ENCODE assay signal across 31 cellular contexts in the genomic region with DNA sequence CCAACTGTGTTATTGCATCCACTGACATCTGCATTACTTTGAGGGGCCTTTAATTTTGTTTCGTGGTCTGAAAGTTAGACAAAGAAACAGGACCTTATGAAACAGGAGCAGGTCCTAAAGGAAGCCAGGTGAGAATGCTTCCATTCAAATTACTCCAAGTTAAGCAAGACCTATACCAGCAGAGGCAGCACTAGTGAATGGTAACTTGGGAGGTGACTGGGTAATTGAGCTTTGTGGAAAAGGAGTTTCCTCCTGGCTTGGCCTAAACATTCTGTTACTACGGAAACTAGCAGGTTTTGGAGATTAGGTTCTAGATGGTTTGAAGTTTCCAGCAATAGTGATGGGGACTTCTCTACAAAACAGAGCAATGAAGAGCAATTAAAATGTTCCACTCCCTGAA.
"Had no signal": no experiment of that assay in that cellular context is flagged by ENCODE, and none has a peak within 500 bp of the region (broad histone marks: within the 10 kb centered on the region; RNA-seq: fewer than 3 reads in every experiment).

No MANE protein-coding gene starts in this region.

- H3K36me3 Mint-ChIP-seq: activated CD4-positive, alpha-beta memory T cell treated with anti-CD3 and anti-CD28 coated beads for 36 hours; activated CD8-positive, alpha-beta memory T cell treated with anti-CD3 and anti-CD28 coated beads, Interleukin-2, amount 10 ng/mL, durations not matched to agents 7 days and 5 days; activated naive CD4-positive, alpha-beta T cell treated with anti-CD3 and anti-CD28 coated beads, Interleukin-2, amount 10 ng/mL, durations not matched to agents 7 days and 5 days; activated naive CD4-positive, alpha-beta T cell treated with anti-CD3 and anti-CD28 coated beads, Interleukin-2, amount 50 U/mL, for 72 hours; activated naive CD8-positive, alpha-beta T cell treated with anti-CD3 and anti-CD28 coated beads, Interleukin-2, amount 10 ng/mL, durations not matched to agents 7 days and 5 days; brain had no signal

- H3K27me3 ChIP-seq: ascending aorta, breast epithelium, cardiac muscle cell, colonic mucosa had no signal

- H3K27ac Mint-ChIP-seq: activated CD4-positive, alpha-beta memory T cell treated with anti-CD3 and anti-CD28 coated beads for 36 hours; activated CD4-positive, alpha-beta T cell treated with anti-CD3 and anti-CD28 coated beads for 36 hours; activated CD4-positive, alpha-beta T cell treated with anti-CD3 and anti-CD28 coated beads, Interleukin-2, amount 10 ng/mL, durations not matched to agents 24 days and 14 days; activated CD8-positive, alpha-beta memory T cell treated with anti-CD3 and anti-CD28 coated beads, Interleukin-2, amount 10 ng/mL, durations not matched to agents 7 days and 5 days; activated CD8-positive, alpha-beta T cell treated with anti-CD3 and anti-CD28 coated beads, Interleukin-2, amount 10 ng/mL, durations not matched to agents 7 days and 5 days; activated naive CD4-positive, alpha-beta T cell treated with anti-CD3 and anti-CD28 coated beads, Interleukin-2, amount 10 ng/mL, durations not matched to agents 7 days and 5 days; activated naive CD4-positive, alpha-beta T cell treated with anti-CD3 and anti-CD28 coated beads, Interleukin-2, amount 50 U/mL, for 72 hours; activated naive CD8-positive, alpha-beta T cell treated with anti-CD3 and anti-CD28 coated beads, Interleukin-2, amount 10 ng/mL, durations not matched to agents 7 days and 5 days; activated T-helper 1 cell treated with anti-CD3 and anti-CD28 coated beads, Interleukin-12 subunit alpha, Interleukin-12 subunit beta, Interleukin-2, Interleukin-4 antibody, amounts not matched to agents 30 ng/mL and 10 ng/mL and 1 ng/mL, durations not matched to agents 14 hours and 24 hours and 36 hours; T-helper 17 cell; T-helper 2 cell treated with Interferon-gamma antibody and Interleukin-4, amounts not matched to agents 5 μg/mL and 100 μg/mL, for 36 hours had no signal

- H3K27ac ChIP-seq: ascending aorta, breast epithelium, cardiac muscle cell, colonic mucosa, WERI-Rb-1 had no signal

- H3K4me3 Mint-ChIP-seq: activated CD4-positive, alpha-beta memory T cell treated with anti-CD3 and anti-CD28 coated beads for 36 hours; activated CD4-positive, alpha-beta T cell treated with anti-CD3 and anti-CD28 coated beads for 36 hours; activated CD4-positive, alpha-beta T cell treated with anti-CD3 and anti-CD28 coated beads, Interleukin-2, amount 10 ng/mL, durations not matched to agents 24 days and 14 days; activated CD8-positive, alpha-beta memory T cell treated with anti-CD3 and anti-CD28 coated beads, Interleukin-2, amount 10 ng/mL, durations not matched to agents 7 days and 5 days; activated CD8-positive, alpha-beta T cell treated with anti-CD3 and anti-CD28 coated beads, Interleukin-2, amount 10 ng/mL, durations not matched to agents 7 days and 5 days; activated naive CD4-positive, alpha-beta T cell treated with anti-CD3 and anti-CD28 coated beads, Interleukin-2, amount 10 ng/mL, durations not matched to agents 7 days and 5 days; activated naive CD8-positive, alpha-beta T cell treated with anti-CD3 and anti-CD28 coated beads, Interleukin-2, amount 10 ng/mL, durations not matched to agents 7 days and 5 days; activated T-helper 1 cell treated with anti-CD3 and anti-CD28 coated beads, Interleukin-12 subunit alpha, Interleukin-12 subunit beta, Interleukin-2, Interleukin-4 antibody, amounts not matched to agents 30 ng/mL and 10 ng/mL and 1 ng/mL, durations not matched to agents 14 hours and 24 hours and 36 hours; T-helper 17 cell; T-helper 2 cell treated with Interferon-gamma antibody and Interleukin-4, amounts not matched to agents 5 μg/mL and 100 μg/mL, for 36 hours had no signal

- H3K36me3 ChIP-seq: ascending aorta, breast epithelium, cardiac muscle cell, colonic mucosa, WERI-Rb-1 had no signal

- H3K9me3 ChIP-seq: ascending aorta, breast epithelium, colonic mucosa had no signal

- H3K9me3 Mint-ChIP-seq: activated CD4-positive, alpha-beta T cell treated with anti-CD3 and anti-CD28 coated beads, Interleukin-2, amount 10 ng/mL, durations not matched to agents 24 days and 14 days; activated naive CD4-positive, alpha-beta T cell treated with anti-CD3 and anti-CD28 coated beads, Interleukin-2, amount 10 ng/mL, durations not matched to agents 7 days and 5 days; activated T-helper 1 cell treated with anti-CD3 and anti-CD28 coated beads, Interleukin-12 subunit alpha, Interleukin-12 subunit beta, Interleukin-2, Interleukin-4 antibody, amounts not matched to agents 30 ng/mL and 10 ng/mL and 1 ng/mL, durations not matched to agents 14 hours and 24 hours and 36 hours; endodermal cell had no signal

- H3K4me3 ChIP-seq: ascending aorta, breast epithelium, cardiac muscle cell, colonic mucosa had no signal

- H3K27me3 Mint-ChIP-seq: activated CD4-positive, alpha-beta memory T cell treated with anti-CD3 and anti-CD28 coated beads for 36 hours; activated CD4-positive, alpha-beta T cell treated with anti-CD3 and anti-CD28 coated beads, Interleukin-2, amount 10 ng/mL, durations not matched to agents 24 days and 14 days; activated CD8-positive, alpha-beta memory T cell treated with anti-CD3 and anti-CD28 coated beads, Interleukin-2, amount 10 ng/mL, durations not matched to agents 7 days and 5 days; activated naive CD4-positive, alpha-beta T cell treated with anti-CD3 and anti-CD28 coated beads, Interleukin-2, amount 10 ng/mL, durations not matched to agents 7 days and 5 days; activated naive CD8-positive, alpha-beta T cell treated with anti-CD3 and anti-CD28 coated beads, Interleukin-2, amount 10 ng/mL, durations not matched to agents 7 days and 5 days; T-helper 17 cell had no signal

- H3K4me1 Mint-ChIP-seq: activated CD4-positive, alpha-beta T cell treated with anti-CD3 and anti-CD28 coated beads for 36 hours; activated CD4-positive, alpha-beta T cell treated with anti-CD3 and anti-CD28 coated beads, Interleukin-2, amount 10 ng/mL, durations not matched to agents 24 days and 14 days; activated CD8-positive, alpha-beta memory T cell treated with anti-CD3 and anti-CD28 coated beads, Interleukin-2, amount 10 ng/mL, durations not matched to agents 7 days and 5 days; activated naive CD4-positive, alpha-beta T cell treated with anti-CD3 and anti-CD28 coated beads, Interleukin-2, amount 10 ng/mL, durations not matched to agents 7 days and 5 days; activated naive CD8-positive, alpha-beta T cell treated with anti-CD3 and anti-CD28 coated beads, Interleukin-2, amount 10 ng/mL, durations not matched to agents 7 days and 5 days; T-helper 17 cell had no signal

- DNase-seq: activated CD4-positive, alpha-beta memory T cell treated with anti-CD3 and anti-CD28 coated beads for 36 hours; activated CD4-positive, alpha-beta T cell treated with anti-CD3 and anti-CD28 coated beads for 36 hours; activated CD4-positive, alpha-beta T cell treated with anti-CD3 and anti-CD28 coated beads, Interleukin-2, amount 10 ng/mL, durations not matched to agents 24 days and 14 days; activated CD4-positive, CD25-positive, alpha-beta regulatory T cell; activated CD4-positive, CD25-positive, alpha-beta regulatory T cell treated with anti-CD3 and anti-CD28 coated beads, Interleukin-2, amount 50 U/mL, for 72 hours; activated CD8-positive, alpha-beta memory T cell treated with anti-CD3 and anti-CD28 coated beads, Interleukin-2, amount 10 ng/mL, durations not matched to agents 7 days and 5 days; activated CD8-positive, alpha-beta memory T cell treated with anti-CD3 and anti-CD28 coated beads, Interleukin-2, amount 50 U/mL, for 4 hours; activated CD8-positive, alpha-beta T cell treated with anti-CD3 and anti-CD28 coated beads, Interleukin-2, amount 10 ng/mL, durations not matched to agents 7 days and 5 days; activated gamma-delta T cell; activated naive CD4-positive, alpha-beta T cell; activated naive CD4-positive, alpha-beta T cell treated with anti-CD3 and anti-CD28 coated beads, Interleukin-2, amount 10 ng/mL, durations not matched to agents 7 days and 5 days; activated naive CD8-positive, alpha-beta T cell treated with anti-CD3 and anti-CD28 coated beads, Interleukin-2, amount 10 ng/mL, durations not matched to agents 7 days and 5 days; activated T-cell treated with anti-CD3 and anti-CD28 coated beads, Interleukin-2, amount 50 U/mL, for 1 hour; activated T-cell treated with anti-CD3 and anti-CD28 coated beads, Interleukin-2, amount 50 U/mL, for 48 hours; central memory CD4-positive, alpha-beta T cell; cerebellar nuclear complex; colonic mucosa; effector CD8-positive, alpha-beta T cell; endodermal cell; foreskin fibroblast; T-helper 17 cell; T1000 had no signal

- H3K4me1 ChIP-seq: ascending aorta, breast epithelium, colonic mucosa had no signal

- ATAC-seq: activated CD4-positive, alpha-beta T cell treated with anti-CD3 and anti-CD28 coated beads for 36 hours; activated CD8-positive, alpha-beta memory T cell treated with anti-CD3 and anti-CD28 coated beads, Interleukin-2, amount 10 ng/mL, durations not matched to agents 7 days and 5 days; activated CD8-positive, alpha-beta T cell treated with anti-CD3 and anti-CD28 coated beads, Interleukin-2, amount 10 ng/mL, durations not matched to agents 7 days and 5 days; activated naive CD4-positive, alpha-beta T cell treated with anti-CD3 and anti-CD28 coated beads, Interleukin-2, amount 50 U/mL, for 72 hours; esophagus mucosa; T-helper 17 cell had no signal
